36 cellular contexts compared by ENCODE assay signal in the genomic region with DNA sequence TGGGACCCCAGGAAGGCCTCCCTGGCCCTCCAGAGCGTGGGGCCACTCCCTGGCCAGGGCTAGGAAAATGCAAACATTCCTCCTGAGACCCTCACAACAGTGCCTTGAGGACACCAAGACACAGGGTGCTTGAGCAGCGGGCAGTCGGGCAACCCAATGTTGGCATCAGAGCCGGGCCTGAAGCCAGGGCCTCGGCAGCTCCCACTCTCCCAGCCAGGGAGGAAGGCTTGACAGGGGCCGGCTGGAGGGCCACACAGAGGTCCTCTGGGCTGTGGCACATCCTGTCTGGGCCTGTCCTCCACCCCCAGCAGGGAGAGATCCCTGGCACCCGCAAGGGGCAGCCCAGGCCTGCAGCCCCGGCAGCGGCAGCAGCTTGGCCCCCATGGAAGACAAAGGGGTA. TPM values are rescaled to one million over a fixed set of nuclear protein-coding genes. Genes with fewer than 3 reads are reported as not detected.
"Had no signal": no experiment of that assay in that cellular context is flagged by ENCODE, and none has a peak within 500 bp of the region (broad histone marks: within the 10 kb centered on the region; RNA-seq: fewer than 3 reads in every experiment).

No MANE protein-coding gene starts in this region.

- H3K4me1 Mint-ChIP-seq: activated B cell treated with CpG ODN at 0.5 μM for 24 hours; activated T-helper 17 cell treated with anti-CD3 and anti-CD28 coated beads, Interleukin-2, amount 50 U/mL, for 72 hours; central memory CD8-positive, alpha-beta T cell; T-cell had no signal

- DNase-seq: activated B cell treated with CpG ODN at 0.5 μM for 24 hours; activated CD4-positive, alpha-beta T cell treated with anti-CD3 and anti-CD28 coated beads for 48 hours; activated CD4-positive, alpha-beta T cell treated with anti-CD3 and anti-CD28 coated beads, Interleukin-2, amount 50 U/mL, for 1 hour; activated CD4-positive, alpha-beta T cell treated with anti-CD3 and anti-CD28 coated beads, Interleukin-2, amount 50 U/mL, for 48 hours; activated CD8-positive, alpha-beta memory T cell treated with anti-CD3 and anti-CD28 coated beads for 24 hours; activated CD8-positive, alpha-beta T cell treated with anti-CD3 and anti-CD28 coated beads for 36 hours; activated effector memory CD4-positive, alpha-beta T cell treated with Interleukin-2 at 50 U/mL for 16 hours; activated gamma-delta T cell treated with Interleukin-2 at 50 U/mL for 16 hours; activated naive CD4-positive, alpha-beta T cell treated with anti-CD3 and anti-CD28 coated beads, Interleukin-2, amount 50 U/mL, for 16 hours; activated naive CD4-positive, alpha-beta T cell treated with Interleukin-2 at 50 U/mL for 16 hours; activated T-cell treated with anti-CD3 and anti-CD28 coated beads, Interleukin-2, amount 50 U/mL, for 4 hours; amniotic stem cell; anterior cingulate cortex; brain microvascular endothelial cell; dermis blood vessel endothelial cell; effector CD4-positive, alpha-beta T cell; effector memory CD8-positive, alpha-beta T cell; erythroblast; foreskin keratinocyte; T-cell; T-helper 9 cell had no signal

- H3K9me3 Mint-ChIP-seq: activated B cell treated with CpG ODN at 0.5 μM for 24 hours; activated CD8-positive, alpha-beta T cell treated with anti-CD3 and anti-CD28 coated beads for 36 hours; activated T-cell treated with anti-CD3 and anti-CD28 coated beads, Interleukin-2, amount 50 U/mL, for 4 hours; activated T-helper 17 cell treated with anti-CD3 and anti-CD28 coated beads, Interleukin-2, amount 50 U/mL, for 72 hours; central memory CD8-positive, alpha-beta T cell; effector memory CD8-positive, alpha-beta T cell; T-cell; T-helper 1 cell treated with Interleukin-12 subunit alpha and Interleukin-12 subunit beta and Interleukin-4 antibody, amounts not matched to agents 30 μg/mL and 1 μg/mL, for 36 hours had no signal

- H3K27me3 ChIP-seq: brain microvascular endothelial cell, foreskin keratinocyte had no signal

- H3K27ac ChIP-seq: brain microvascular endothelial cell, coronary artery, esophagus muscularis mucosa, foreskin keratinocyte, gastroesophageal sphincter, WERI-Rb-1 had no signal

- H3K4me3 ChIP-seq: coronary artery, esophagus muscularis mucosa, gastroesophageal sphincter had no signal

- H3K9me3 ChIP-seq: esophagus muscularis mucosa, gastroesophageal sphincter had no signal

- H3K36me3 ChIP-seq: brain microvascular endothelial cell, esophagus muscularis mucosa, gastroesophageal sphincter, WERI-Rb-1 had no signal

- ATAC-seq: activated CD4-positive, CD25-positive, alpha-beta regulatory T cell treated with anti-CD3 and anti-CD28 coated beads, Interleukin-2, amount 50 U/mL, for 24 hours; activated CD8-positive, alpha-beta T cell treated with anti-CD3 and anti-CD28 coated beads for 36 hours; activated T-cell treated with anti-CD3 and anti-CD28 coated beads, Interleukin-2, amount 50 U/mL, for 4 hours; activated T-helper 17 cell treated with anti-CD3 and anti-CD28 coated beads, Interleukin-2, amount 50 U/mL, for 72 hours; effector memory CD8-positive, alpha-beta T cell; foreskin keratinocyte; gastroesophageal sphincter; T-cell had no signal

- H3K36me3 Mint-ChIP-seq: activated naive CD8-positive, alpha-beta T cell; T-cell had no signal

- H3K4me3 Mint-ChIP-seq: activated B cell treated with CpG ODN at 0.5 μM for 24 hours; activated CD8-positive, alpha-beta T cell treated with anti-CD3 and anti-CD28 coated beads for 36 hours; activated naive CD8-positive, alpha-beta T cell; activated T-cell treated with anti-CD3 and anti-CD28 coated beads, Interleukin-2, amount 50 U/mL, for 4 hours; activated T-helper 17 cell treated with anti-CD3 and anti-CD28 coated beads, Interleukin-2, amount 50 U/mL, for 72 hours; central memory CD8-positive, alpha-beta T cell; effector memory CD8-positive, alpha-beta T cell; T-cell; T-helper 1 cell treated with Interleukin-12 subunit alpha and Interleukin-12 subunit beta and Interleukin-4 antibody, amounts not matched to agents 30 μg/mL and 1 μg/mL, for 36 hours had no signal

- H3K27ac Mint-ChIP-seq: activated B cell treated with CpG ODN at 0.5 μM for 24 hours; activated CD8-positive, alpha-beta T cell treated with anti-CD3 and anti-CD28 coated beads for 36 hours; activated naive CD8-positive, alpha-beta T cell; activated T-helper 17 cell treated with anti-CD3 and anti-CD28 coated beads, Interleukin-2, amount 50 U/mL, for 72 hours; effector memory CD8-positive, alpha-beta T cell; T-cell; T-helper 1 cell treated with Interleukin-12 subunit alpha and Interleukin-12 subunit beta and Interleukin-4 antibody, amounts not matched to agents 30 μg/mL and 1 μg/mL, for 36 hours had no signal

- H3K4me1 ChIP-seq: foreskin keratinocyte had no signal

- FAIRE-seq: astrocyte, bronchial epithelial cell had no signal

- H3K27me3 Mint-ChIP-seq: activated CD8-positive, alpha-beta T cell treated with anti-CD3 and anti-CD28 coated beads for 36 hours; activated naive CD8-positive, alpha-beta T cell; activated T-helper 17 cell treated with anti-CD3 and anti-CD28 coated beads, Interleukin-2, amount 50 U/mL, for 72 hours had no signal

RNA-seq across cellular contexts. Expression of a gene that starts 12.3 kb away (rescaled TPM):
- total RNA-seq: activated B cell treated with CpG ODN at 0.5 μM for 24 hours; activated CD8-positive, alpha-beta T cell treated with anti-CD3 and anti-CD28 coated beads for 36 hours; activated T-cell treated with anti-CD3 and anti-CD28 coated beads, Interleukin-2, amount 50 U/mL, for 4 hours; cardiac septum; T-cell; T-helper 2 cell treated with Interferon-gamma antibody and Interleukin-4, amounts not matched to agents 100 ng/mL and 5 ng/mL, for 36 hours had no signal

RNA-seq across cellular contexts. Expression of a gene that starts 24.1 kb away (rescaled TPM):
- total RNA-seq: activated B cell treated with CpG ODN at 0.5 μM for 24 hours; activated CD8-positive, alpha-beta T cell treated with anti-CD3 and anti-CD28 coated beads for 36 hours; activated T-cell treated with anti-CD3 and anti-CD28 coated beads, Interleukin-2, amount 50 U/mL, for 4 hours; activated T-helper 17 cell treated with anti-CD3 and anti-CD28 coated beads, Interleukin-2, amount 50 U/mL, for 72 hours; cardiac septum; cerebellum; glomerular endothelial cell; T-cell; T-helper 2 cell treated with Interferon-gamma antibody and Interleukin-4, amounts not matched to agents 100 ng/mL and 5 ng/mL, for 36 hours had no signal

RNA-seq across cellular contexts. Expression of a gene that starts 50.0 kb away (rescaled TPM):
- total RNA-seq: activated B cell treated with CpG ODN at 0.5 μM for 24 hours; activated CD8-positive, alpha-beta T cell treated with anti-CD3 and anti-CD28 coated beads for 36 hours; activated T-cell treated with anti-CD3 and anti-CD28 coated beads, Interleukin-2, amount 50 U/mL, for 4 hours; activated T-helper 17 cell treated with anti-CD3 and anti-CD28 coated beads, Interleukin-2, amount 50 U/mL, for 72 hours; cardiac septum; cerebellum; glomerular endothelial cell; T-cell; T-helper 2 cell treated with Interferon-gamma antibody and Interleukin-4, amounts not matched to agents 100 ng/mL and 5 ng/mL, for 36 hours had no signal
